In the genomic region with DNA sequence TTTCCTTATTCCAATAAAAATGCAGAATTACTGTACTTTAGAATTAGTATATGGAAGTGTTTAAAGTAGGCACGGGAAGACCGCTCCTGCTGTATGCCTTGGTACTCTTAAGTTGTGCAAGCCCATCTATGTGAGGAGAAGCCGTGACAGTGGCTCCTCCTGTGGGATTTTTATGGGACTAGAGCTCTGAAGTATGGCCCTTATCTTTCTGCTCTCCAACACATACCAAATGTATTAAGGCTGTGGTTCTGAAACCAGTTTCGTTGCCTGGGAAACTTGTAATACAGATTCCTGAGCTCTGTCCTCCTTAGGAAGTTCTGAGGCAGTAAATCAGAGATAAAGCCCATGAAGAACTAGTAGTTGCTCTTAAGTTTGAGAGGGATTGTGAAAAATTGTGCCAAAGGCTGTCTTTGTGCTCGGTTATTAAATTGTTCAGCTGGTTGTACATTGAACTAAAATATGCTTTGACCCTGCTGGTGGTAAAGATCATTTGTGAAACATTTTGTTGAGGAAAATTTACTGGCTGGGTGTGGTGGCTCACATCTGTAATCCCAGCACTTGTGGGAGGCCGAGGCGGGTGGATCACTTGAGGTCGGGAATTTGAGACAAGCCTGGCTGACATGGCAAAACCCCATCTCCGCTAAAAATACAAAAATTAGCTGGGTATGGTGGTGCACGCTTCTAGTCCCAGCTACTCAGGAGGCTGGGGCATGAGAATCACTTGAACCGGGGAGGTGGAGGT, we compare ENCODE assay signal across 1 cellular context.
TF ChIP-seq lines count a peak whose summit lies in the region.

No MANE protein-coding gene starts in this region.

TF ChIP-seq in K562, 482 proteins besides CTCF, POLR2A, EP300 and RAD21 (continued from another document and continues in another):
- TF ChIP-seq SMC3 (conservative IDR thresholded peaks at IDR 0.05; ENCODE audit: insufficient read depth, low read depth, low read length) (0 out of 2 replicates have a peak, but pooled peaks have one; percentile 12), SP1 (CRISPR knock-in tag; IDR thresholded peaks at IDR 0.05) (no peak), ZBTB17 (CRISPR knock-in tag; IDR thresholded peaks at IDR 0.05) (no peak), ZSCAN29 (IDR thresholded peaks at IDR 0.05) (no peak), ADNP (tag; IDR thresholded peaks at IDR 0.05) (0 out of 2 replicates have a peak, but pooled peaks have one; percentile 13), ZNF263 (CRISPR knock-in tag; IDR thresholded peaks at IDR 0.05; ENCODE audit: borderline replicate concordance) (no peak), ZKSCAN1 (IDR thresholded peaks at IDR 0.05; ENCODE audit: low read depth, low read length) (no peak), ZNF280B (CRISPR knock-in tag; IDR thresholded peaks at IDR 0.05) (no peak), ZKSCAN3 (CRISPR knock-in tag; IDR thresholded peaks at IDR 0.05) (no peak), HIVEP1 (CRISPR knock-in tag; IDR thresholded peaks at IDR 0.05) (no peak), TEAD4 (IDR thresholded peaks at IDR 0.05; ENCODE audit: low read length) (peak; percentile 56; the same call in 1 of the 2 replicates), TEAD4 (CRISPR knock-in tag; IDR thresholded peaks at IDR 0.05; ENCODE audit: borderline replicate concordance) (no peak), MAX (CRISPR knock-in tag; IDR thresholded peaks at IDR 0.05) (no peak), STAG1 (CRISPR knock-in tag; IDR thresholded peaks at IDR 0.05; ENCODE audit: borderline replicate concordance) (no peak), THRAP3 (IDR thresholded peaks at IDR 0.05; ENCODE audit: borderline replicate concordance) (no peak), ZNF134 (CRISPR knock-in tag; conservative IDR thresholded peaks at IDR 0.05) (no peak), ZHX1 (conservative IDR thresholded peaks at IDR 0.05; ENCODE audit: low read length) (no peak), E2F5 (CRISPR knock-in tag; IDR thresholded peaks at IDR 0.05) (no peak), TEAD1 (CRISPR knock-in tag; IDR thresholded peaks at IDR 0.05) (no peak), CSDE1 (IDR thresholded peaks at IDR 0.05) (no peak), MAFF (IDR thresholded peaks at IDR 0.05; ENCODE audit: low read length) (no peak), UBTF (IDR thresholded peaks at IDR 0.05; ENCODE audit: borderline replicate concordance in 1 of 2, low read depth in 2 of 2, low read length in 2 of 2) (no peak), PKNOX1 (IDR thresholded peaks at IDR 0.05) (no peak), GABPA (tag; conservative IDR thresholded peaks at IDR 0.05; ENCODE audit: low read depth) (no peak), TSC22D4 (tag; IDR thresholded peaks at IDR 0.05) (no peak), RCOR1 (IDR thresholded peaks at IDR 0.05; ENCODE audit: borderline replicate concordance in 1 of 2, low read depth in 2 of 2, low read length in 2 of 2) (peak in 1 of 2 experiments; percentile 55; a peak in 1 of 4 replicates), SPI1 (IDR thresholded peaks at IDR 0.05; ENCODE audit: borderline replicate concordance, low read depth, low read length) (no peak), COPS2 (conservative IDR thresholded peaks at IDR 0.05) (no peak), EWSR1 (IDR thresholded peaks at IDR 0.05; ENCODE audit: borderline replicate concordance, low read depth, partially characterized antibody) (no peak), TGIF2 (CRISPR knock-in tag; IDR thresholded peaks at IDR 0.05) (no peak), XRCC5 (IDR thresholded peaks at IDR 0.05; ENCODE audit: low read depth, low read length) (no peak), DLX4 (CRISPR knock-in tag; IDR thresholded peaks at IDR 0.05) (no peak), MEF2D (tag; conservative IDR thresholded peaks at IDR 0.05; ENCODE audit: low read depth) (no peak), NFIC (IDR thresholded peaks at IDR 0.05) (no peak), ARNT (IDR thresholded peaks at IDR 0.05) (0 out of 4 replicates have a peak, but pooled peaks of 1 of the 2 experiments have one; percentile 18)
- TF ChIP-seq, protein P1, sequence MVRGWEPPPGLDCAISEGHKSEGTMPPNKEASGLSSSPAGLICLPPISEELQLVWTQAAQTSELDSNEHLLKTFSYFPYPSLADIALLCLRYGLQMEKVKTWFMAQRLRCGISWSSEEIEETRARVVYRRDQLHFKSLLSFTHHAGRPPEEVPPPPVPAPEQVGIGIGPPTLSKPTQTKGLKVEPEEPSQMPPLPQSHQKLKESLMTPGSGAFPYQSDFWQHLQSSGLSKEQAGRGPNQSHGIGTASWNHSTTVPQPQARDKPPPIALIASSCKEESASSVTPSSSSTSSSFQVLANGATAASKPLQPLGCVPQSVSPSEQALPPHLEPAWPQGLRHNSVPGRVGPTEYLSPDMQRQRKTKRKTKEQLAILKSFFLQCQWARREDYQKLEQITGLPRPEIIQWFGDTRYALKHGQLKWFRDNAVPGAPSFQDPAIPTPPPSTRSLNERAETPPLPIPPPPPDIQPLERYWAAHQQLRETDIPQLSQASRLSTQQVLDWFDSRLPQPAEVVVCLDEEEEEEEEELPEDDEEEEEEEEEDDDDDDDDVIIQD (CRISPR knock-in tag; IDR thresholded peaks at IDR 0.05): no peak
- TF ChIP-seq, protein P2, sequence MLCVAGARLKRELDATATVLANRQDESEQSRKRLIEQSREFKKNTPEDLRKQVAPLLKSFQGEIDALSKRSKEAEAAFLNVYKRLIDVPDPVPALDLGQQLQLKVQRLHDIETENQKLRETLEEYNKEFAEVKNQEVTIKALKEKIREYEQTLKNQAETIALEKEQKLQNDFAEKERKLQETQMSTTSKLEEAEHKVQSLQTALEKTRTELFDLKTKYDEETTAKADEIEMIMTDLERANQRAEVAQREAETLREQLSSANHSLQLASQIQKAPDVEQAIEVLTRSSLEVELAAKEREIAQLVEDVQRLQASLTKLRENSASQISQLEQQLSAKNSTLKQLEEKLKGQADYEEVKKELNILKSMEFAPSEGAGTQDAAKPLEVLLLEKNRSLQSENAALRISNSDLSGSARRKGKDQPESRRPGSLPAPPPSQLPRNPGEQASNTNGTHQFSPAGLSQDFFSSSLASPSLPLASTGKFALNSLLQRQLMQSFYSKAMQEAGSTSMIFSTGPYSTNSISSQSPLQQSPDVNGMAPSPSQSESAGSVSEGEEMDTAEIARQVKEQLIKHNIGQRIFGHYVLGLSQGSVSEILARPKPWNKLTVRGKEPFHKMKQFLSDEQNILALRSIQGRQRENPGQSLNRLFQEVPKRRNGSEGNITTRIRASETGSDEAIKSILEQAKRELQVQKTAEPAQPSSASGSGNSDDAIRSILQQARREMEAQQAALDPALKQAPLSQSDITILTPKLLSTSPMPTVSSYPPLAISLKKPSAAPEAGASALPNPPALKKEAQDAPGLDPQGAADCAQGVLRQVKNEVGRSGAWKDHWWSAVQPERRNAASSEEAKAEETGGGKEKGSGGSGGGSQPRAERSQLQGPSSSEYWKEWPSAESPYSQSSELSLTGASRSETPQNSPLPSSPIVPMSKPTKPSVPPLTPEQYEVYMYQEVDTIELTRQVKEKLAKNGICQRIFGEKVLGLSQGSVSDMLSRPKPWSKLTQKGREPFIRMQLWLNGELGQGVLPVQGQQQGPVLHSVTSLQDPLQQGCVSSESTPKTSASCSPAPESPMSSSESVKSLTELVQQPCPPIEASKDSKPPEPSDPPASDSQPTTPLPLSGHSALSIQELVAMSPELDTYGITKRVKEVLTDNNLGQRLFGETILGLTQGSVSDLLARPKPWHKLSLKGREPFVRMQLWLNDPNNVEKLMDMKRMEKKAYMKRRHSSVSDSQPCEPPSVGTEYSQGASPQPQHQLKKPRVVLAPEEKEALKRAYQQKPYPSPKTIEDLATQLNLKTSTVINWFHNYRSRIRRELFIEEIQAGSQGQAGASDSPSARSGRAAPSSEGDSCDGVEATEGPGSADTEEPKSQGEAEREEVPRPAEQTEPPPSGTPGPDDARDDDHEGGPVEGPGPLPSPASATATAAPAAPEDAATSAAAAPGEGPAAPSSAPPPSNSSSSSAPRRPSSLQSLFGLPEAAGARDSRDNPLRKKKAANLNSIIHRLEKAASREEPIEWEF (CRISPR knock-in tag; IDR thresholded peaks at IDR 0.05): 0 out of 2 replicates have a peak, but pooled peaks have one; percentile 28
- TF ChIP-seq, protein P3, sequence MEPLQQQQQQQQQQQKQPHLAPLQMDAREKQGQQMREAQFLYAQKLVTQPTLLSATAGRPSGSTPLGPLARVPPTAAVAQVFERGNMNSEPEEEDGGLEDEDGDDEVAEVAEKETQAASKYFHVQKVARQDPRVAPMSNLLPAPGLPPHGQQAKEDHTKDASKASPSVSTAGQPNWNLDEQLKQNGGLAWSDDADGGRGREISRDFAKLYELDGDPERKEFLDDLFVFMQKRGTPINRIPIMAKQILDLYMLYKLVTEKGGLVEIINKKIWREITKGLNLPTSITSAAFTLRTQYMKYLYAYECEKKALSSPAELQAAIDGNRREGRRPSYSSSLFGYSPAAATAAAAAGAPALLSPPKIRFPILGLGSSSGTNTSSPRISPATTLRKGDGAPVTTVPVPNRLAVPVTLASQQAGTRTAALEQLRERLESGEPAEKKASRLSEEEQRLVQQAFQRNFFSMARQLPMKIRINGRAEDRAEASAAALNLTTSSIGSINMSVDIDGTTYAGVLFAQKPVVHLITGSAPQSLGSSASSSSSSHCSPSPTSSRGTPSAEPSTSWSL (CRISPR knock-in tag; IDR thresholded peaks at IDR 0.05; ENCODE audit: borderline replicate concordance): no peak
